In the genomic region with DNA sequence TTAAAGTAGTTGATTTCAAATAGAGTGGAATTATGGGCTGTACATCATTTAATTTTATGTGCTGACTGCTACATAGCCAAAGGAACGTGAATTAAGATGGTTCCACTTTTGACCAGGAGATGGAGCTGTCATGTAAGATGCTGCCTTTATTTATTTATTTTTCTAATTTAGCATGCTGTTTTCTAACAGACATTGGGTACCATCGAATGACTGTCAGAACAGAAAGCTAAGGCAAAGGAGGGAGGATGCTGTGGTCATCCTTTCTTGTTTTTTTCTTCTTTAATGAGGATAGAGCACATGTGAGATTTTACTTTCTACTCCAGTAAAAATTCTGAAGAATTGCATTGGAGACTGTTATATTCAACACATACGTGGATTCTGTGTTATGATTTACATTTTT, we compare ENCODE assay signal across 8 cellular contexts. TPM values are rescaled to one million over a fixed set of nuclear protein-coding genes. Genes with fewer than 3 reads are reported as not detected.
A peak's percentile ranks its signal among the peaks of the same experiment; 100 is the strongest.
DNase-seq lines count a peak whose midpoint lies in the region; ATAC-seq, FAIRE-seq and TF ChIP-seq lines count a peak whose summit lies in the region.

SCN2A (plus strand) TSS at position 185 of the 400 bp plus-strand sequence. CDS start 56,410 bp downstream, outside the sequence.

- TF ChIP-seq EP300 in HepG2 (IDR thresholded peaks at IDR 0.05; ENCODE audit: low read depth in 2 of 2, low read length in 2 of 2): no peak
- no peak for TF ChIP-seq EP300 in HepG2 (CRISPR knock-in tag; IDR thresholded peaks at IDR 0.05; ENCODE audit: borderline replicate concordance)

- H3K4me3 Mint-ChIP-seq in activated naive CD4-positive, alpha-beta T cell treated with anti-CD3 and anti-CD28 coated beads, Interleukin-2, amount 10 ng/mL, durations not matched to agents 7 days and 5 days: no peak within 1 kb of the TSS

- H3K4me3 ChIP-seq in HepG2 (replicated peaks in 1 of 3; ENCODE audit: insufficient read depth in 1 of 3, low read depth in 2 of 3, low read length in 3 of 3): no peak within 1 kb of the TSS

- no peaks in the 10 kb centered on the region for H3K4me1 ChIP-seq in HepG2 (ENCODE audit: insufficient read depth, low read length)

- H3K27me3 ChIP-seq in HepG2 (ENCODE audit: control insufficient read depth in 1 of 2, insufficient read depth in 2 of 2, low read length in 2 of 2): no peaks in the 10 kb centered on the region

- DNase-seq in SKM-1 treated with dmso at 0.1 percent for 144 hours (lab: John Stamatoyannopoulos, UW; ENCODE audit: unreplicated experiment): peak; percentile 9
- no peak for DNase-seq in SKM-1 (lab: John Stamatoyannopoulos, UW; ENCODE audit: unreplicated experiment)
- DNase-seq in NCI-H2196 treated with DMSO at 0.1 percent for 48 hours (lab: John Stamatoyannopoulos, UW; ENCODE audit: unreplicated experiment): peak; percentile 77
- DNase-seq in caudate nucleus (lab: John Stamatoyannopoulos, UW): peak in 5 of 61 donors; percentile 16 to 76 (median 27)
- peak; percentile 54 for DNase-seq in HepG2 (ENCODE audit: low spot score)
- no peak for DNase-seq in activated naive CD4-positive, alpha-beta T cell treated with anti-CD3 and anti-CD28 coated beads, Interleukin-2, amount 10 ng/mL, durations not matched to agents 7 days and 5 days
- no peak for DNase-seq in activated CD8-positive, alpha-beta memory T cell treated with anti-CD3 and anti-CD28 coated beads, Interleukin-2, amount 50 U/mL, for 48 hours

- H3K27ac ChIP-seq in caudate nucleus (ENCODE audit: low read depth, low read length) (peak within 1 kb of the TSS; percentile 77), HepG2 (ENCODE audit: extremely low read length, insufficient read depth, low read length) (no peak within 1 kb of the TSS)

- WGBS in HepG2 (ENCODE audit: low lambda C conversion rate): 11% methylated on average over 3 of the region's 3 CpGs

- no peak within 1 kb of the TSS for H3K9ac ChIP-seq in HepG2 (ENCODE audit: insufficient read depth, low read depth, low read length)

- no peaks in the 10 kb centered on the region for H3K36me3 ChIP-seq in HepG2 (replicated peaks in 1 of 2; ENCODE audit: control insufficient read depth in 1 of 2, insufficient read depth in 2 of 2, low read length in 2 of 2)

- peak; percentile 82 for FAIRE-seq in HepG2 (lab: Jason Lieb, UNC)

- ATAC-seq in HG02973 (IDR thresholded peaks at IDR 0.05; ENCODE audit: unreplicated experiment): peak; percentile 70
- ATAC-seq in HepG2: peak; percentile 62

- BruUV-seq in HepG2 (replicated peaks; lab: Mats Ljungman, UMichigan): no TSS peak

- H3K36me3 Mint-ChIP-seq in activated naive CD4-positive, alpha-beta T cell treated with anti-CD3 and anti-CD28 coated beads, Interleukin-2, amount 10 ng/mL, durations not matched to agents 7 days and 5 days: no peaks in the 10 kb centered on the region

- in situ Hi-C loops in HepG2 (cut with HindIII; ENCODE audit: extremely low pct_ligation_motif_present, low pct_unique_long_range_greater_than_20kb): no loop called here

- no peaks in the 10 kb centered on the region for H3K27me3 Mint-ChIP-seq in activated naive CD4-positive, alpha-beta T cell treated with anti-CD3 and anti-CD28 coated beads, Interleukin-2, amount 10 ng/mL, durations not matched to agents 7 days and 5 days

- no peaks in the 10 kb centered on the region for H3K9me3 Mint-ChIP-seq in activated naive CD4-positive, alpha-beta T cell treated with anti-CD3 and anti-CD28 coated beads, Interleukin-2, amount 10 ng/mL, durations not matched to agents 7 days and 5 days

- peak; percentile 39; the same call in 1 of the 2 replicates for TF ChIP-seq RAD21 in HepG2 (CRISPR knock-in tag; IDR thresholded peaks at IDR 0.05)

- CTCF ChIA-PET in HepG2 (lab: Yijun Ruan, JAX; ENCODE audit: low intra/inter-chr PET ratio, low total read pairs): interaction anchor here (1.8 to 2.0 kb wide), 2 partner anchors 54 to 540 kb away, joined by 4 to 11 read pairs; no protein-coding TSS in a partner anchor
- CTCF ChIA-PET in activated naive CD4-positive, alpha-beta T cell treated with anti-CD3 and anti-CD28 coated beads, Interleukin-2, amount 10 ng/mL, durations not matched to agents 7 days and 5 days (lab: Charles Lee): interaction anchor here (0.7 to 1.6 kb wide), 6 partner anchors 35 to 635 kb away, joined by 3 to 5 read pairs (median 4); no protein-coding TSS in a partner anchor

- no peaks in the 10 kb centered on the region for H3K9me3 ChIP-seq in HepG2 (ENCODE audit: low read length)

- TF ChIP-seq POLR2A in HepG2 (IDR thresholded peaks at IDR 0.05; ENCODE audit: insufficient read depth in 1 of 2, low read depth in 2 of 2, low read length in 2 of 2): no peak

- POLR2A ChIA-PET in HepG2 (lab: Yijun Ruan, JAX): no interaction called here

- H3K79me2 ChIP-seq in HepG2 (ENCODE audit: insufficient read depth, low read length): no peaks in the 10 kb centered on the region

- no peaks in the 10 kb centered on the region for H4K20me1 ChIP-seq in HepG2 (ENCODE audit: insufficient read depth, low read length)

- H3K4me1 Mint-ChIP-seq in activated naive CD4-positive, alpha-beta T cell treated with anti-CD3 and anti-CD28 coated beads, Interleukin-2, amount 10 ng/mL, durations not matched to agents 7 days and 5 days: no peaks in the 10 kb centered on the region

- H3K4me2 ChIP-seq in HepG2 (ENCODE audit: low read depth, low read length): no peak within 1 kb of the TSS

- H3K27ac Mint-ChIP-seq in activated naive CD4-positive, alpha-beta T cell treated with anti-CD3 and anti-CD28 coated beads, Interleukin-2, amount 10 ng/mL, durations not matched to agents 7 days and 5 days: no peak within 1 kb of the TSS

- no peak within 1 kb of the TSS for H2AFZ ChIP-seq in HepG2 (ENCODE audit: low read length)

- intact Hi-C loops in HepG2 (cut with micrococcal nuclease; ENCODE audit: unreplicated experiment): loop anchor here (1.0 to 2.0 kb wide), 3 partner anchors 54 to 540 kb away; no protein-coding TSS in a partner anchor

- peak; percentile 76 for TF ChIP-seq CTCF in HepG2 (CRISPR knock-in tag; IDR thresholded peaks at IDR 0.05)

TF ChIP-seq in HepG2, 621 proteins besides CTCF, POLR2A, EP300 and RAD21 (continues in another document):
- no peak for TF ChIP-seq PPARG (CRISPR knock-in tag; conservative IDR thresholded peaks at IDR 0.05)
- TF ChIP-seq BHLHE40 (IDR thresholded peaks at IDR 0.05; ENCODE audit: low read length): no peak
- no peak for TF ChIP-seq ZKSCAN8 (CRISPR knock-in tag; IDR thresholded peaks at IDR 0.05; ENCODE audit: borderline replicate concordance)
- peak; percentile 54; the same call in 1 of the 2 replicates for TF ChIP-seq SMC3 (IDR thresholded peaks at IDR 0.05; ENCODE audit: low read length)
- TF ChIP-seq STAG1 (CRISPR knock-in tag; IDR thresholded peaks at IDR 0.05): peak; percentile 61
- TF ChIP-seq KDM4B (CRISPR knock-in tag; IDR thresholded peaks at IDR 0.05): no peak
- TF ChIP-seq, protein P1, sequence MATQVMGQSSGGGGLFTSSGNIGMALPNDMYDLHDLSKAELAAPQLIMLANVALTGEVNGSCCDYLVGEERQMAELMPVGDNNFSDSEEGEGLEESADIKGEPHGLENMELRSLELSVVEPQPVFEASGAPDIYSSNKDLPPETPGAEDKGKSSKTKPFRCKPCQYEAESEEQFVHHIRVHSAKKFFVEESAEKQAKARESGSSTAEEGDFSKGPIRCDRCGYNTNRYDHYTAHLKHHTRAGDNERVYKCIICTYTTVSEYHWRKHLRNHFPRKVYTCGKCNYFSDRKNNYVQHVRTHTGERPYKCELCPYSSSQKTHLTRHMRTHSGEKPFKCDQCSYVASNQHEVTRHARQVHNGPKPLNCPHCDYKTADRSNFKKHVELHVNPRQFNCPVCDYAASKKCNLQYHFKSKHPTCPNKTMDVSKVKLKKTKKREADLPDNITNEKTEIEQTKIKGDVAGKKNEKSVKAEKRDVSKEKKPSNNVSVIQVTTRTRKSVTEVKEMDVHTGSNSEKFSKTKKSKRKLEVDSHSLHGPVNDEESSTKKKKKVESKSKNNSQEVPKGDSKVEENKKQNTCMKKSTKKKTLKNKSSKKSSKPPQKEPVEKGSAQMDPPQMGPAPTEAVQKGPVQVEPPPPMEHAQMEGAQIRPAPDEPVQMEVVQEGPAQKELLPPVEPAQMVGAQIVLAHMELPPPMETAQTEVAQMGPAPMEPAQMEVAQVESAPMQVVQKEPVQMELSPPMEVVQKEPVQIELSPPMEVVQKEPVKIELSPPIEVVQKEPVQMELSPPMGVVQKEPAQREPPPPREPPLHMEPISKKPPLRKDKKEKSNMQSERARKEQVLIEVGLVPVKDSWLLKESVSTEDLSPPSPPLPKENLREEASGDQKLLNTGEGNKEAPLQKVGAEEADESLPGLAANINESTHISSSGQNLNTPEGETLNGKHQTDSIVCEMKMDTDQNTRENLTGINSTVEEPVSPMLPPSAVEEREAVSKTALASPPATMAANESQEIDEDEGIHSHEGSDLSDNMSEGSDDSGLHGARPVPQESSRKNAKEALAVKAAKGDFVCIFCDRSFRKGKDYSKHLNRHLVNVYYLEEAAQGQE (IDR thresholded peaks at IDR 0.05; ENCODE audit: borderline replicate concordance in 1 of 2, low read depth in 1 of 2, low read length in 2 of 2): peak in 1 of 2 experiments; percentile 43; a peak in 1 of 4 replicates
- no peak for TF ChIP-seq SSRP1 (CRISPR knock-in tag; IDR thresholded peaks at IDR 0.05)

RNA-seq across cellular contexts. Expression of gene SCN2A, which starts in this region (rescaled TPM):
- 0.17 and 0.20 TPM in 2 replicates for total RNA-seq in HepG2 (2016; rRNA removed; fragmentation: Illumina TruSeq; extraction: Trizol)
- under 0.01 TPM in 2 replicates for total RNA-seq in HepG2 (2016; cell fraction: cytosol; rRNA removed; fragmentation: Illumina TruSeq; extraction: Trizol; ENCODE audit: low read depth)
- total RNA-seq in HepG2 (2016; cell fraction: insoluble cytoplasmic fraction; rRNA removed; fragmentation: Illumina TruSeq; extraction: Trizol): 0.19 TPM in 2 replicates
- total RNA-seq in HepG2 (2016; cell fraction: membrane; rRNA removed; fragmentation: Illumina TruSeq; extraction: Trizol): 0.09 and 0.14 TPM in 2 replicates
- total RNA-seq in HepG2 (2016; cell fraction: nucleus; rRNA removed; fragmentation: Illumina TruSeq; extraction: Trizol): 0.69 and 0.96 TPM in 2 replicates
- 0.30 and 0.31 TPM in 2 replicates for polyA plus RNA-seq in HepG2 (2011; rRNA removed)
- polyA plus RNA-seq in HepG2 (2011; cell fraction: cytosol; rRNA removed): 0.05 and 0.14 TPM in 2 replicates
- 0.47 and 0.59 TPM in 2 replicates for polyA plus RNA-seq in HepG2 (2011; cell fraction: nucleus; rRNA removed)
- polyA plus RNA-seq in HepG2 (2012): 0.43 and 0.61 TPM in 2 replicates
- not detected in 2 replicates for polyA plus RNA-seq in HepG2 (2016; cell fraction: cytosol; fragmentation: Illumina TruSeq; extraction: Trizol; ENCODE audit: low read depth)
- polyA plus RNA-seq in HepG2 (2016; cell fraction: insoluble cytoplasmic fraction; fragmentation: Illumina TruSeq; extraction: Trizol; ENCODE audit: low read depth): 0.17 and 0.23 TPM in 2 replicates
- polyA plus RNA-seq in HepG2 (2016; cell fraction: membrane; fragmentation: Illumina TruSeq; extraction: Trizol; ENCODE audit: low read depth): 0.02 and 0.05 TPM in 2 replicates
- polyA plus RNA-seq in HepG2 (2016; cell fraction: nucleus; fragmentation: Illumina TruSeq; extraction: Trizol; ENCODE audit: insufficient read depth, low read depth): 0.46 and 0.60 TPM in 2 replicates
- polyA minus RNA-seq in HepG2 (2011; rRNA and poly(A)+ RNA removed; ENCODE audit: low replicate concordance): 0.30 TPM in 1 of 2 replicates, not detected in the other
- 0.10 and 0.26 TPM in 2 replicates for polyA minus RNA-seq in HepG2 (2011; cell fraction: cytosol; rRNA and poly(A)+ RNA removed)
- polyA minus RNA-seq in HepG2 (2011; cell fraction: nucleus; rRNA and poly(A)+ RNA removed): 2.9 and 3.6 TPM in 2 replicates

Comparison
In these comparisons a context has a peak if more than half of its experiments do, and no peak if none do; other contexts are left out.
1. DNase-seq: peak in SKM-1 treated with dmso at 0.1 percent for 144 hours (single experiment), NCI-H2196 treated with DMSO at 0.1 percent for 48 hours (single experiment) and HepG2 (single experiment); none in SKM-1 (single experiment), activated naive CD4-positive, alpha-beta T cell treated with anti-CD3 and anti-CD28 coated beads, Interleukin-2, amount 10 ng/mL, durations not matched to agents 7 days and 5 days (single experiment) and activated CD8-positive, alpha-beta memory T cell treated with anti-CD3 and anti-CD28 coated beads, Interleukin-2, amount 50 U/mL, for 48 hours (single experiment).